ENCODE assay signal across 8 cellular contexts in genomic region chr12:88111074-88111652, GRCh38. TPM values are rescaled to one million over a fixed set of nuclear protein-coding genes. Genes with fewer than 3 reads are reported as not detected.
A peak's percentile ranks its signal among the peaks of the same experiment; 100 is the strongest.
DNase-seq lines count a peak whose midpoint lies in the region; ATAC-seq and TF ChIP-seq lines count a peak whose summit lies in the region.

No MANE protein-coding gene starts in this region.

- H3K27ac ChIP-seq in AG04450 (ENCODE audit: low read depth, low read length) (no peak overlapping the region), mesendoderm (ENCODE audit: low read depth, low read length) (no peak overlapping the region)

- no peaks in the 10 kb centered on the region for H3K79me1 ChIP-seq in mesendoderm (ENCODE audit: low read length)

- no peaks in the 10 kb centered on the region for H3K79me2 ChIP-seq in mesendoderm (ENCODE audit: control insufficient read depth, insufficient read depth, low read length)

- H3K27me3 ChIP-seq in AG04450 (ENCODE audit: control insufficient read depth, insufficient read depth, low read length): no peaks in the 10 kb centered on the region
- H3K27me3 ChIP-seq in mesendoderm (ENCODE audit: insufficient read depth, low read length, poor library complexity): no peaks in the 10 kb centered on the region

- H2BK120ac ChIP-seq in mesendoderm (ENCODE audit: low read depth, low read length): no peak overlapping the region

- TF ChIP-seq CTCF in AG04450 (IDR thresholded peaks at IDR 0.05; ENCODE audit: low read depth, low read length): peak; percentile 38; the same call in 1 of the 2 replicates

- no peak overlapping the region for H2AK5ac ChIP-seq in mesendoderm (ENCODE audit: low read length)

- ATAC-seq in GM18511 (IDR thresholded peaks at IDR 0.05; ENCODE audit: unreplicated experiment) (peak; percentile 75), HG02852 (IDR thresholded peaks at IDR 0.05; ENCODE audit: unreplicated experiment) (no peak), GM19395 (IDR thresholded peaks at IDR 0.05; ENCODE audit: unreplicated experiment) (no peak)

- H3K4me3 ChIP-seq in AG04450 (ENCODE audit: low read depth, low read length): no peak overlapping the region
- no peak overlapping the region for H3K4me3 ChIP-seq in mesendoderm (ENCODE audit: low read length)

- DNase-seq in AG04450 (ENCODE audit: low read depth, low spot score) (no peak), NCI-H2107 (lab: John Stamatoyannopoulos, UW) (peak; percentile 46), cerebellar cortex (ENCODE audit: low spot score) (peak; percentile 59), mesendoderm (peak; percentile 41)
- no peak for DNase-seq in activated effector memory CD4-positive, alpha-beta T cell treated with anti-CD3 and anti-CD28 coated beads, Interleukin-2, amount 50 U/mL, for 16 hours

- H3K18ac ChIP-seq in mesendoderm (ENCODE audit: low read length): no peak overlapping the region

- H4K8ac ChIP-seq in mesendoderm (ENCODE audit: low read depth, low read length): no peak overlapping the region

- no peaks in the 10 kb centered on the region for H3K9me3 ChIP-seq in AG04450 (ENCODE audit: control insufficient read depth, insufficient read depth, low read length)

- no peak overlapping the region for H3K56ac ChIP-seq in mesendoderm (ENCODE audit: low read length)

- no peaks in the 10 kb centered on the region for H3K36me3 ChIP-seq in mesendoderm (ENCODE audit: control insufficient read depth, insufficient read depth, low read length)

- no CpG with 5 or more reads among the region's 1 CpG for WGBS in mesendoderm (ENCODE audit: extremely low coverage, insufficient coverage, low lambda C conversion rate)

- H4K5ac ChIP-seq in mesendoderm (ENCODE audit: low read length): no peak overlapping the region

- no peak overlapping the region for H2BK5ac ChIP-seq in mesendoderm (ENCODE audit: low read length)

- no peaks in the 10 kb centered on the region for H3K4me1 ChIP-seq in mesendoderm (ENCODE audit: control insufficient read depth, low read depth, low read length)

- POLR2A ChIA-PET in AG04450 (lab: Yijun Ruan, JAX): no interaction called here

- H3K4ac ChIP-seq in mesendoderm (ENCODE audit: low read depth, low read length): no peak overlapping the region

- no peak overlapping the region for H3K4me2 ChIP-seq in mesendoderm (ENCODE audit: low read length)

- no peak overlapping the region for H3K9ac ChIP-seq in mesendoderm (ENCODE audit: low read length)

- CTCF ChIA-PET in AG04450 (lab: Charles Lee): interaction anchor here (1.0 kb wide), 1 partner anchor 12 kb away, joined by 3 read pairs; no protein-coding TSS in a partner anchor

- no peak overlapping the region for H2BK15ac ChIP-seq in mesendoderm (replicated peaks; ENCODE audit: low read depth)

- H3K23ac ChIP-seq in mesendoderm (ENCODE audit: low read length): no peak overlapping the region

RNA-seq across cellular contexts. Expression of gene CEP290, which starts 30.7 kb away (rescaled TPM):
- polyA plus RNA-seq in AG04450 (2011; rRNA removed): 5.4 and 8.1 TPM in 2 replicates
- 3.6 and 5.9 TPM in 2 replicates for polyA minus RNA-seq in AG04450 (2011; rRNA and poly(A)+ RNA removed)
- 5.9 TPM for polyA plus RNA-seq in mesendoderm (2013, experiment 1 of 2)
- 7.0 TPM for polyA plus RNA-seq in mesendoderm (2013, experiment 2 of 2)

RNA-seq across cellular contexts. Expression of gene TMTC3, which starts 30.9 kb away (rescaled TPM):
- polyA plus RNA-seq in AG04450 (2011; rRNA removed): 19.2 and 29.3 TPM in 2 replicates
- polyA minus RNA-seq in AG04450 (2011; rRNA and poly(A)+ RNA removed): 33.2 and 69.5 TPM in 2 replicates
- polyA plus RNA-seq in mesendoderm (2013, experiment 1 of 2): 27.4 TPM
- polyA plus RNA-seq in mesendoderm (2013, experiment 2 of 2): 26.9 TPM

Comparison
In these comparisons a context has a peak if more than half of its experiments do, and no peak if none do; other contexts are left out.
1. DNase-seq: peak in NCI-H2107 (single experiment), cerebellar cortex (single experiment) and mesendoderm (single experiment); none in AG04450 (single experiment) and activated effector memory CD4-positive, alpha-beta T cell treated with anti-CD3 and anti-CD28 coated beads, Interleukin-2, amount 50 U/mL, for 16 hours (single experiment).